Comparison of ENCODE assay signal across 22 cellular contexts in genomic region chr6:74892091-74892490, GRCh38.
"Had no signal": no experiment of that assay in that cellular context is flagged by ENCODE, and none has a peak within 500 bp of the region (broad histone marks: within the 10 kb centered on the region; RNA-seq: fewer than 3 reads in every experiment).

No MANE protein-coding gene starts in this region.

- H3K27me3 Mint-ChIP-seq: activated CD4-positive, alpha-beta memory T cell treated with anti-CD3 and anti-CD28 coated beads, Interleukin-2, amount 10 ng/mL, durations not matched to agents 7 days and 5 days; activated CD4-positive, alpha-beta T cell treated with anti-CD3 and anti-CD28 coated beads, Interleukin-2, amount 10 ng/mL, durations not matched to agents 24 days and 14 days; activated naive CD8-positive, alpha-beta T cell treated with anti-CD3 and anti-CD28 coated beads, Interleukin-2, amount 50 U/mL, for 24 hours; naive thymus-derived CD8-positive, alpha-beta T cell; stimulated activated memory B cell treated with anti-CD40 and anti-IgM and Interleukin-4, amounts not matched to agents 10 μg/mL and 1 μg/mL and 100 μg/mL, for 72 hours; T-cell had no signal

- H2AFZ ChIP-seq: parathyroid adenoma had no signal

- H3K27ac Mint-ChIP-seq: activated CD4-positive, alpha-beta memory T cell treated with anti-CD3 and anti-CD28 coated beads, Interleukin-2, amount 10 ng/mL, durations not matched to agents 7 days and 5 days; activated CD4-positive, alpha-beta T cell treated with anti-CD3 and anti-CD28 coated beads, Interleukin-2, amount 10 ng/mL, durations not matched to agents 24 days and 14 days; activated naive CD8-positive, alpha-beta T cell treated with anti-CD3 and anti-CD28 coated beads, Interleukin-2, amount 50 U/mL, for 24 hours; activated T-cell treated with anti-CD3 and anti-CD28 coated beads, Interleukin-2, amount 50 U/mL, for 72 hours; naive thymus-derived CD8-positive, alpha-beta T cell; stimulated activated memory B cell treated with anti-CD40 and anti-IgM and Interleukin-4, amounts not matched to agents 10 μg/mL and 1 μg/mL and 100 μg/mL, for 72 hours; T-cell; T-helper 2 cell treated with Interferon-gamma antibody and Interleukin-4, amounts not matched to agents 5 μg/mL and 100 μg/mL, for 36 hours had no signal

- H3K27ac ChIP-seq: body of pancreas, parathyroid adenoma, upper lobe of right lung, VCaP had no signal

- H3K27me3 ChIP-seq: body of pancreas, gastrocnemius medialis, upper lobe of right lung had no signal

- H3K4me3 ChIP-seq: body of pancreas, gastrocnemius medialis, smooth muscle cell, upper lobe of right lung had no signal

- H3K9me3 Mint-ChIP-seq: activated CD4-positive, alpha-beta memory T cell treated with anti-CD3 and anti-CD28 coated beads, Interleukin-2, amount 10 ng/mL, durations not matched to agents 7 days and 5 days; activated CD4-positive, alpha-beta T cell treated with anti-CD3 and anti-CD28 coated beads, Interleukin-2, amount 10 ng/mL, durations not matched to agents 24 days and 14 days; stimulated activated memory B cell treated with anti-CD40 and anti-IgM and Interleukin-4, amounts not matched to agents 10 μg/mL and 1 μg/mL and 100 μg/mL, for 72 hours; T-helper 2 cell treated with Interferon-gamma antibody and Interleukin-4, amounts not matched to agents 5 μg/mL and 100 μg/mL, for 36 hours had no signal

- ATAC-seq: activated CD4-positive, CD25-positive, alpha-beta regulatory T cell treated with anti-CD3 and anti-CD28 coated beads, Interleukin-2, amount 50 U/mL, for 24 hours; activated naive CD8-positive, alpha-beta T cell treated with anti-CD3 and anti-CD28 coated beads, Interleukin-2, amount 50 U/mL, for 24 hours; activated T-cell treated with anti-CD3 and anti-CD28 coated beads, Interleukin-2, amount 50 U/mL, for 72 hours; naive thymus-derived CD8-positive, alpha-beta T cell; stimulated activated memory B cell treated with anti-CD40 and anti-IgM and Interleukin-4, amounts not matched to agents 10 μg/mL and 1 μg/mL and 100 μg/mL, for 72 hours; T-cell; upper lobe of right lung had no signal

- DNase-seq: activated CD4-positive, alpha-beta memory T cell treated with anti-CD3 and anti-CD28 coated beads, Interleukin-2, amount 10 ng/mL, durations not matched to agents 7 days and 5 days; activated CD4-positive, alpha-beta T cell treated with anti-CD3 and anti-CD28 coated beads, Interleukin-2, amount 10 ng/mL, durations not matched to agents 24 days and 14 days; activated gamma-delta T cell; activated naive CD4-positive, alpha-beta T cell treated with anti-CD3 and anti-CD28 coated beads, Interleukin-2, amount 50 U/mL, for 16 hours; activated naive CD8-positive, alpha-beta T cell treated with anti-CD3 and anti-CD28 coated beads, Interleukin-2, amount 50 U/mL, for 24 hours; activated T-cell treated with anti-CD3 and anti-CD28 coated beads, Interleukin-2, amount 50 U/mL, for 72 hours; anterior cingulate cortex; caudate nucleus; effector memory CD4-positive, alpha-beta T cell; hypothalamus; naive thymus-derived CD8-positive, alpha-beta T cell; stimulated activated CD4-positive, alpha-beta T cell treated with anti-CD3 and anti-CD28 coated beads, Interleukin-15, amount 100 ng/mL, for 24 hours; T-cell; upper lobe of right lung had no signal

- H3K4me3 Mint-ChIP-seq: activated CD4-positive, alpha-beta memory T cell treated with anti-CD3 and anti-CD28 coated beads, Interleukin-2, amount 10 ng/mL, durations not matched to agents 7 days and 5 days; activated CD4-positive, alpha-beta T cell treated with anti-CD3 and anti-CD28 coated beads, Interleukin-2, amount 10 ng/mL, durations not matched to agents 24 days and 14 days; activated naive CD8-positive, alpha-beta T cell treated with anti-CD3 and anti-CD28 coated beads, Interleukin-2, amount 50 U/mL, for 24 hours; activated T-cell treated with anti-CD3 and anti-CD28 coated beads, Interleukin-2, amount 50 U/mL, for 72 hours; naive thymus-derived CD8-positive, alpha-beta T cell; stimulated activated memory B cell treated with anti-CD40 and anti-IgM and Interleukin-4, amounts not matched to agents 10 μg/mL and 1 μg/mL and 100 μg/mL, for 72 hours; T-cell; T-helper 2 cell treated with Interferon-gamma antibody and Interleukin-4, amounts not matched to agents 5 μg/mL and 100 μg/mL, for 36 hours had no signal

- H3K4me1 ChIP-seq: body of pancreas, gastrocnemius medialis, parathyroid adenoma had no signal

- H3K9ac ChIP-seq: parathyroid adenoma had no signal

- H3K9me3 ChIP-seq: body of pancreas, gastrocnemius medialis, upper lobe of right lung had no signal

- H3K79me2 ChIP-seq: parathyroid adenoma had no signal

- H3K4me2 ChIP-seq: smooth muscle cell had no signal

- H3K36me3 Mint-ChIP-seq: naive thymus-derived CD8-positive, alpha-beta T cell; stimulated activated memory B cell treated with anti-CD40 and anti-IgM and Interleukin-4, amounts not matched to agents 10 μg/mL and 1 μg/mL and 100 μg/mL, for 72 hours; T-cell had no signal

- H3K4me1 Mint-ChIP-seq: activated CD4-positive, alpha-beta memory T cell treated with anti-CD3 and anti-CD28 coated beads, Interleukin-2, amount 10 ng/mL, durations not matched to agents 7 days and 5 days; activated CD4-positive, alpha-beta T cell treated with anti-CD3 and anti-CD28 coated beads, Interleukin-2, amount 10 ng/mL, durations not matched to agents 24 days and 14 days; activated naive CD8-positive, alpha-beta T cell treated with anti-CD3 and anti-CD28 coated beads, Interleukin-2, amount 50 U/mL, for 24 hours; naive thymus-derived CD8-positive, alpha-beta T cell; stimulated activated memory B cell treated with anti-CD40 and anti-IgM and Interleukin-4, amounts not matched to agents 10 μg/mL and 1 μg/mL and 100 μg/mL, for 72 hours; T-cell had no signal

- H3K36me3 ChIP-seq: gastrocnemius medialis, upper lobe of right lung had no signal
